30 cellular contexts compared by ENCODE assay signal in genomic region chr2:10760794-10761504, GRCh38. TPM values are rescaled to one million over a fixed set of nuclear protein-coding genes. Genes with fewer than 3 reads are reported as not detected.
"Had no signal": no experiment of that assay in that cellular context is flagged by ENCODE, and none has a peak within 500 bp of the region (broad histone marks: within the 10 kb centered on the region; RNA-seq: fewer than 3 reads in every experiment).

No MANE protein-coding gene starts in this region.

- H3K36me3 ChIP-seq: ascending aorta, WERI-Rb-1 had no signal

- H3K4me1 Mint-ChIP-seq: activated CD4-positive, alpha-beta memory T cell treated with anti-CD3 and anti-CD28 coated beads, Interleukin-2, amount 10 ng/mL, durations not matched to agents 7 days and 5 days; activated CD4-positive, alpha-beta T cell treated with anti-CD3 and anti-CD28 coated beads for 36 hours; activated naive CD8-positive, alpha-beta T cell treated with anti-CD3 and anti-CD28 coated beads, Interleukin-2, amount 50 U/mL, for 24 hours had no signal

- H3K4me1 ChIP-seq: ascending aorta, body of pancreas had no signal

- H3K27ac Mint-ChIP-seq: activated CD4-positive, alpha-beta memory T cell treated with anti-CD3 and anti-CD28 coated beads, Interleukin-2, amount 10 ng/mL, durations not matched to agents 7 days and 5 days; activated CD4-positive, alpha-beta T cell treated with anti-CD3 and anti-CD28 coated beads for 36 hours; activated naive CD4-positive, alpha-beta T cell treated with anti-CD3 and anti-CD28 coated beads, Interleukin-2, amount 50 U/mL, for 72 hours; activated naive CD8-positive, alpha-beta T cell treated with anti-CD3 and anti-CD28 coated beads, Interleukin-2, amount 50 U/mL, for 24 hours; IgD-negative memory B cell; T-cell had no signal

- DNase-seq: activated CD4-positive, alpha-beta memory T cell treated with anti-CD3 and anti-CD28 coated beads, Interleukin-2, amount 10 ng/mL, durations not matched to agents 7 days and 5 days; activated CD4-positive, alpha-beta T cell treated with anti-CD3 and anti-CD28 coated beads for 36 hours; activated CD4-positive, alpha-beta T cell treated with anti-CD3 and anti-CD28 coated beads, Interleukin-2, amount 50 U/mL, for 1 hour; activated CD8-positive, alpha-beta memory T cell treated with anti-CD3 and anti-CD28 coated beads, Interleukin-2, amount 50 U/mL, for 4 hours; activated naive CD4-positive, alpha-beta T cell treated with Interleukin-2 at 50 U/mL for 16 hours; activated naive CD8-positive, alpha-beta T cell treated with anti-CD3 and anti-CD28 coated beads, Interleukin-2, amount 50 U/mL, for 24 hours; amniotic stem cell; body of pancreas; NCI-H1092 treated with DMSO at 0.1 percent for 48 hours; NCI-H1417 treated with DMSO at 0.1 percent for 48 hours; NCI-H1694; NCI-H2029; NCI-H2107; NCI-H2171 treated with DMSO at 0.1 percent for 48 hours; NCI-H226; NCI-H510A; NCI-H526 treated with DMSO at 0.1 percent for 48 hours; NK-92 treated with Interleukin-12 subunit alpha and Interleukin-12 subunit beta, amount 100 ng/mL, for 24 hours; OCI-M1; RPMI8226; T-cell; T-helper 2 cell; WERI-Rb-1 had no signal

- H3K27me3 Mint-ChIP-seq: activated CD4-positive, alpha-beta memory T cell treated with anti-CD3 and anti-CD28 coated beads, Interleukin-2, amount 10 ng/mL, durations not matched to agents 7 days and 5 days; activated CD4-positive, alpha-beta T cell treated with anti-CD3 and anti-CD28 coated beads for 36 hours; IgD-negative memory B cell had no signal

- H3K4me3 Mint-ChIP-seq: activated CD4-positive, alpha-beta memory T cell treated with anti-CD3 and anti-CD28 coated beads, Interleukin-2, amount 10 ng/mL, durations not matched to agents 7 days and 5 days; activated CD4-positive, alpha-beta T cell treated with anti-CD3 and anti-CD28 coated beads for 36 hours; activated naive CD8-positive, alpha-beta T cell treated with anti-CD3 and anti-CD28 coated beads, Interleukin-2, amount 50 U/mL, for 24 hours; T-cell had no signal

- H3K9me3 Mint-ChIP-seq: activated CD4-positive, alpha-beta memory T cell treated with anti-CD3 and anti-CD28 coated beads, Interleukin-2, amount 10 ng/mL, durations not matched to agents 7 days and 5 days; activated naive CD4-positive, alpha-beta T cell treated with anti-CD3 and anti-CD28 coated beads, Interleukin-2, amount 50 U/mL, for 72 hours; activated naive CD8-positive, alpha-beta T cell treated with anti-CD3 and anti-CD28 coated beads, Interleukin-2, amount 50 U/mL, for 24 hours; IgD-negative memory B cell; T-cell had no signal

- ATAC-seq: activated CD4-positive, alpha-beta T cell treated with anti-CD3 and anti-CD28 coated beads for 36 hours; activated naive CD4-positive, alpha-beta T cell treated with anti-CD3 and anti-CD28 coated beads, Interleukin-2, amount 50 U/mL, for 72 hours; activated naive CD8-positive, alpha-beta T cell treated with anti-CD3 and anti-CD28 coated beads, Interleukin-2, amount 50 U/mL, for 24 hours; body of pancreas; Panc1; Right ventricle myocardium inferior; T-cell had no signal

- H3K4me3 ChIP-seq: ascending aorta, body of pancreas, SK-N-MC had no signal

- H3K36me3 Mint-ChIP-seq: activated naive CD4-positive, alpha-beta T cell treated with anti-CD3 and anti-CD28 coated beads, Interleukin-2, amount 50 U/mL, for 72 hours; IgD-negative memory B cell; T-cell had no signal

- H3K27me3 ChIP-seq: ascending aorta, body of pancreas had no signal

- H3K9me3 ChIP-seq: ascending aorta, body of pancreas had no signal

- H3K27ac ChIP-seq: ascending aorta, body of pancreas, KMS-11, SK-N-MC, WERI-Rb-1 had no signal

RNA-seq across cellular contexts. Expression of gene ATP6V1C2, which starts 39.5 kb away (rescaled TPM):
- total RNA-seq: activated CD4-positive, alpha-beta memory T cell treated with anti-CD3 and anti-CD28 coated beads, Interleukin-2, amount 10 ng/mL, durations not matched to agents 7 days and 5 days; activated CD4-positive, alpha-beta T cell treated with anti-CD3 and anti-CD28 coated beads for 36 hours had no signal
